Comparison of ENCODE assay signal across 8 cellular contexts in the genomic region with DNA sequence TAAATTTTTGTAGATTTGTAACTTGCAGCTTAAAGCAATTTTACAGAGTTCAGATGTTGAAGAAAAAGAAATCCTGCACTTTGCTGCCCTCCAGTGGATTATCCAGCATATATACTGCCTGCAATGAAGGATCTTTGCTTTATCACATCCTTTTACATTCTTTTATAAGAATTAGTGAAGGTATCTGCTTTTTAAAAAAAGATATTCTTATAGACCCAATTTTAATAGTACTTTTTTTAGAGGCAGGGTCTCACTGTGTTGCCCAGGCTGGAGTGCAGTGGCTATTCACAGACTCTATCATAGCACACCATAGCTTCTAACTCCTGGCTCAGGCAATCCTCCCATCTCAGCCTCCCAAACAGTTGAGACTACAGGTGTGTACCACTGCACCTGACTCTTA.
DNase-seq lines count a peak whose midpoint lies in the region; ATAC-seq, FAIRE-seq and TF ChIP-seq lines count a peak whose summit lies in the region.

No MANE protein-coding gene starts in this region.

- ATAC-seq in GM21529 (IDR thresholded peaks at IDR 0.05; ENCODE audit: unreplicated experiment) = peak; percentile 74

- H3K27me3 ChIP-seq in adrenal gland = no peaks in the 10 kb centered on the region
- H3K27me3 ChIP-seq in tibial artery = no peaks in the 10 kb centered on the region

- H3K27ac ChIP-seq in adrenal gland (no peak overlapping the region), tibial artery (no peak overlapping the region)

- H3K4me1 ChIP-seq in adrenal gland (replicated peaks in 1 of 2) = no peaks in the 10 kb centered on the region
- no peaks in the 10 kb centered on the region for H3K4me1 ChIP-seq in tibial artery

- FAIRE-seq in islet of Langerhans (lab: Jason Lieb, UNC) = peak; percentile 97

- intact Hi-C loops in adrenal gland (cut with DNase I) (no loop called here), tibial artery (cut with DNase I; ENCODE audit: low total_unique reads) (loop anchor here (10.0 kb wide), 1 partner anchor 85 kb away; no protein-coding TSS in a partner anchor)

- no peak for TF ChIP-seq POLR2A in adrenal gland (IDR thresholded peaks at IDR 0.05)

- H3K4me3 ChIP-seq in adrenal gland (no peak overlapping the region), tibial artery (no peak overlapping the region)

- TF ChIP-seq CTCF in adrenal gland (IDR thresholded peaks at IDR 0.05) (peak; percentile 42 to 70 (median 56)), tibial artery (IDR thresholded peaks at IDR 0.05) (peak; percentile 32 to 48)

- DNase-seq in NOMO-1 treated with DMSO at 0.1 percent for 48 hours (lab: John Stamatoyannopoulos, UW; ENCODE audit: unreplicated experiment) = peak; percentile 34
- no peak for DNase-seq in NOMO-1 treated with dmso at 0.1 percent for 144 hours (lab: John Stamatoyannopoulos, UW; ENCODE audit: unreplicated experiment)
- peak; percentile 12 for DNase-seq in NCI-H1694 treated with DMSO at 0.1 percent for 48 hours (lab: John Stamatoyannopoulos, UW)
- peak in 5 of 7 donors; percentile 37 to 54 (median 46) for DNase-seq in adrenal gland
- DNase-seq in tibial artery = no peak
- no peak for DNase-seq in ureter (ENCODE audit: low spot score)

- H3K36me3 ChIP-seq in adrenal gland (replicated peaks in 1 of 2) (peaks cover 0 to 22% of the 10 kb centered on the region in 2 donors), tibial artery (peaks cover 16 to 22% (median 17%) of the 10 kb centered on the region in 3 donors)

- H3K9me3 ChIP-seq in adrenal gland (replicated peaks in 1 of 3) = no peaks in the 10 kb centered on the region
- H3K9me3 ChIP-seq in tibial artery = no peaks in the 10 kb centered on the region

Comparison
In these comparisons a context has a peak if more than half of its experiments do, and no peak if none do; other contexts are left out.
1. DNase-seq: peak in NOMO-1 treated with DMSO at 0.1 percent for 48 hours (single experiment), NCI-H1694 treated with DMSO at 0.1 percent for 48 hours (single experiment) and adrenal gland (5 of 7); none in NOMO-1 treated with dmso at 0.1 percent for 144 hours (single experiment), tibial artery (0 of 2) and ureter (single experiment).